In genomic region chr6:35581633-35582032, GRCh38 we compare ENCODE assay signal across 14 cellular contexts.
DNase-seq lines count a peak whose midpoint lies in the region; ATAC-seq and TF ChIP-seq lines count a peak whose summit lies in the region.
"Had no signal": no experiment of that assay in that cellular context is flagged by ENCODE, and none has a peak within 500 bp of the region (broad histone marks: within the 10 kb centered on the region; RNA-seq: fewer than 3 reads in every experiment).

No MANE protein-coding gene starts in this region.

- peak; percentile 31 to 45 for ATAC-seq in natural killer cell treated with Interleukin-12 subunit alpha and Interleukin-12 subunit beta and Interleukin-15 and Interleukin-18, amount 100 ng/mL, for 72 hours
- ATAC-seq in natural killer cell, result no peak
- no peak for ATAC-seq in GM21786 (IDR thresholded peaks at IDR 0.05; ENCODE audit: unreplicated experiment)
- ATAC-seq in HG02588 (IDR thresholded peaks at IDR 0.05; ENCODE audit: unreplicated experiment), result no peak
- ATAC-seq: Panc1 had no signal

- H3K9me3 Mint-ChIP-seq in natural killer cell treated with Interleukin-12 subunit alpha and Interleukin-12 subunit beta and Interleukin-15 and Interleukin-18, amount 100 ng/mL, for 72 hours, result no peaks in the 10 kb centered on the region
- H3K9me3 Mint-ChIP-seq in natural killer cell, result no peaks in the 10 kb centered on the region

- no peak overlapping the region for H3K27ac Mint-ChIP-seq in natural killer cell treated with Interleukin-12 subunit alpha and Interleukin-12 subunit beta and Interleukin-15 and Interleukin-18, amount 100 ng/mL, for 72 hours
- no peak overlapping the region for H3K27ac Mint-ChIP-seq in natural killer cell

- H3K36me3 Mint-ChIP-seq in natural killer cell treated with Interleukin-12 subunit alpha and Interleukin-12 subunit beta and Interleukin-15 and Interleukin-18, amount 100 ng/mL, for 72 hours, result no peaks in the 10 kb centered on the region
- peaks cover 9% of the 10 kb centered on the region for H3K36me3 Mint-ChIP-seq in natural killer cell

- H3K27me3 Mint-ChIP-seq in natural killer cell treated with Interleukin-12 subunit alpha and Interleukin-12 subunit beta and Interleukin-15 and Interleukin-18, amount 100 ng/mL, for 72 hours, result no peaks in the 10 kb centered on the region
- H3K27me3 Mint-ChIP-seq in natural killer cell (ENCODE audit: low read depth in 2 of 2), result no peaks in the 10 kb centered on the region

- no peak for DNase-seq in natural killer cell treated with Interleukin-12 subunit alpha and Interleukin-12 subunit beta and Interleukin-15 and Interleukin-18, amount 100 ng/mL, for 72 hours (ENCODE audit: low spot score)
- DNase-seq in natural killer cell (no peak), NCI-H510A (lab: John Stamatoyannopoulos, UW) (peak; percentile 33), astrocyte of the hippocampus (ENCODE audit: low read depth, low spot score) (peak; percentile 29), HCEC 1CT (no peak), NCI-H2227 (lab: John Stamatoyannopoulos, UW; ENCODE audit: unreplicated experiment) (no peak)
- DNase-seq: activated CD8-positive, alpha-beta memory T cell treated with anti-CD3 and anti-CD28 coated beads, Interleukin-2, amount 50 U/mL, for 48 hours; brain microvascular endothelial cell; left cardiac atrium; NCI-H187; right lobe of liver had no signal

- peaks cover 0 to 4% of the 10 kb centered on the region in 2 donors for H3K4me1 Mint-ChIP-seq in natural killer cell treated with Interleukin-12 subunit alpha and Interleukin-12 subunit beta and Interleukin-15 and Interleukin-18, amount 100 ng/mL, for 72 hours (ENCODE audit: low read depth in 2 of 2)
- peaks cover 6 to 8% of the 10 kb centered on the region in 2 donors for H3K4me1 Mint-ChIP-seq in natural killer cell

- intact Hi-C loops in natural killer cell (cut with micrococcal nuclease), result no loop called here

- no peak overlapping the region for H3K4me3 Mint-ChIP-seq in natural killer cell treated with Interleukin-12 subunit alpha and Interleukin-12 subunit beta and Interleukin-15 and Interleukin-18, amount 100 ng/mL, for 72 hours
- no peak overlapping the region for H3K4me3 Mint-ChIP-seq in natural killer cell

- TF ChIP-seq CTCF in natural killer cell (IDR thresholded peaks at IDR 0.05), result no peak

Comparison
In these comparisons a context has a peak if more than half of its experiments do, and no peak if none do; other contexts are left out.
1. ATAC-seq: peak in natural killer cell treated with Interleukin-12 subunit alpha and Interleukin-12 subunit beta and Interleukin-15 and Interleukin-18, amount 100 ng/mL, for 72 hours (2 of 2); none in natural killer cell (0 of 3), GM21786 (single experiment) and HG02588 (single experiment).
2. DNase-seq: peak in NCI-H510A (single experiment) and astrocyte of the hippocampus (single experiment); none in natural killer cell treated with Interleukin-12 subunit alpha and Interleukin-12 subunit beta and Interleukin-15 and Interleukin-18, amount 100 ng/mL, for 72 hours (single experiment), natural killer cell (single experiment), HCEC 1CT (single experiment) and NCI-H2227 (single experiment).